ENCODE assay signal across 18 cellular contexts in genomic region chr5:175336781-175337180, GRCh38.
DNase-seq lines count a peak whose midpoint lies in the region; TF ChIP-seq lines count a peak whose summit lies in the region.
"Had no signal": no experiment of that assay in that cellular context is flagged by ENCODE, and none has a peak within 500 bp of the region (broad histone marks: within the 10 kb centered on the region; RNA-seq: fewer than 3 reads in every experiment).

No MANE protein-coding gene starts in this region.

- no peaks in the 10 kb centered on the region for H3K4me1 Mint-ChIP-seq in mesothelial cell of epicardium
- H3K4me1 Mint-ChIP-seq: T-cell had no signal

- POLR2A ChIA-PET in HEK293 (lab: Yijun Ruan, JAX) = interaction anchor here (1.3 kb wide), 1 partner anchor 8 kb away, joined by 3 read pairs; no protein-coding TSS in a partner anchor

- H3K36me3 Mint-ChIP-seq in mesothelial cell of epicardium = no peaks in the 10 kb centered on the region
- H3K36me3 Mint-ChIP-seq: CD8-positive, alpha-beta T cell; T-cell had no signal

- peaks cover 17% of the 10 kb centered on the region for H3K27me3 Mint-ChIP-seq in mesothelial cell of epicardium (ENCODE audit: low read depth)

- H3K9me3 ChIP-seq in HEK293 (ENCODE audit: control insufficient read depth, insufficient read depth, low read depth, low read length) = no peaks in the 10 kb centered on the region
- H3K9me3 ChIP-seq: HAP-1 had no signal

- H3K9me3 Mint-ChIP-seq in mesothelial cell of epicardium = no peaks in the 10 kb centered on the region
- H3K9me3 Mint-ChIP-seq: CD8-positive, alpha-beta T cell had no signal

- no peak overlapping the region for H3K27ac Mint-ChIP-seq in mesothelial cell of epicardium
- H3K27ac Mint-ChIP-seq: CD8-positive, alpha-beta T cell; IgD-negative memory B cell; T-cell had no signal

- H3K4me3 Mint-ChIP-seq in mesothelial cell of epicardium = no peak overlapping the region
- H3K4me3 Mint-ChIP-seq: CD8-positive, alpha-beta T cell; IgD-negative memory B cell; T-cell had no signal

- DNase-seq in NCI-H510A treated with DMSO at 0.1 percent for 48 hours (lab: John Stamatoyannopoulos, UW) = peak; percentile 42
- DNase-seq in NCI-H510A (lab: John Stamatoyannopoulos, UW) = no peak
- DNase-seq in NCI-H345 treated with DMSO at 0.1 percent for 48 hours (lab: John Stamatoyannopoulos, UW; ENCODE audit: unreplicated experiment) = peak; percentile 84
- DNase-seq in left kidney (ENCODE audit: low read depth, low spot score) = peak; percentile 17
- no peak for DNase-seq in mesothelial cell of epicardium (ENCODE audit: low spot score in 2 of 2, unreplicated experiment in 2 of 2)
- no peak for DNase-seq in COR-L47 (lab: John Stamatoyannopoulos, UW)
- DNase-seq: CD8-positive, alpha-beta T cell; Kasumi-1; MM.1S; NCI-H2029; NCI-H526; NK-92 treated with Interleukin-12 subunit alpha and Interleukin-12 subunit beta, amount 100 ng/mL, for 24 hours; T-cell; T-helper 9 cell had no signal

- H3K27ac ChIP-seq in HEK293 (ENCODE audit: extremely low read depth, low read depth, low read length) = no peak overlapping the region
- H3K27ac ChIP-seq: BLaER1 treated with 17β-estradiol and CSF1 and Interleukin-3, amounts not matched to agents 10 nM and 100 nM had no signal

- CTCF ChIA-PET in HEK293 (lab: Yijun Ruan, JAX) = interaction anchor here (0.6 to 1.5 kb wide), 5 partner anchors 8 to 385 kb away, joined by 3 to 6 read pairs (median 4); no protein-coding TSS in a partner anchor

- TF ChIP-seq CTCF in HEK293 (tag by site-specific recombination; IDR thresholded peaks at IDR 0.05) = no peak
- TF ChIP-seq CTCF in mesothelial cell of epicardium (IDR thresholded peaks at IDR 0.05; ENCODE audit: unreplicated experiment) = no peak

- H3K4me1 ChIP-seq in HEK293 (ENCODE audit: control insufficient read depth, insufficient read depth, low read length) = no peaks in the 10 kb centered on the region
- H3K4me1 ChIP-seq: HAP-1 had no signal

- H3K36me3 ChIP-seq in HEK293 (ENCODE audit: control insufficient read depth in 2 of 2, insufficient read depth in 1 of 2, low read length in 2 of 2) = no peaks in the 10 kb centered on the region
- H3K36me3 ChIP-seq: BLaER1 treated with 17β-estradiol and CSF1 and Interleukin-3, amounts not matched to agents 10 nM and 100 nM; HAP-1 had no signal

- H3K4me3 ChIP-seq in HEK293 (ENCODE audit: low read depth, low read length) = no peak overlapping the region
- H3K4me3 ChIP-seq: BLaER1 treated with 17β-estradiol and CSF1 and Interleukin-3, amounts not matched to agents 10 nM and 100 nM; HAP-1 had no signal

TF ChIP-seq in HEK293, 187 proteins besides CTCF, POLR2A, EP300 and RAD21:
- TF ChIP-seq ZBTB44 (tag by site-specific recombination; IDR thresholded peaks at IDR 0.05) (no peak), REST (tag by site-specific recombination; IDR thresholded peaks at IDR 0.05) (peak; percentile 89)

Comparison
In these comparisons a context has a peak if more than half of its experiments do, and no peak if none do; other contexts are left out.
1. DNase-seq: peak in NCI-H510A treated with DMSO at 0.1 percent for 48 hours (single experiment), NCI-H345 treated with DMSO at 0.1 percent for 48 hours (single experiment) and left kidney (single experiment); none in NCI-H510A (single experiment), mesothelial cell of epicardium (0 of 2) and COR-L47 (single experiment).